In genomic region chr1:32701951-32702598, GRCh38 we compare ENCODE assay signal across 1 cellular context.
TF ChIP-seq lines count a peak whose summit lies in the region.

No MANE protein-coding gene starts in this region.

TF ChIP-seq in HEK293, 187 proteins besides CTCF, POLR2A, EP300 and RAD21 (continued from another document):
- TF ChIP-seq ZNF645 (tag by site-specific recombination; IDR thresholded peaks at IDR 0.05) (no peak), SP2 (tag by site-specific recombination; IDR thresholded peaks at IDR 0.05) (no peak), YY1 (tag by site-specific recombination; IDR thresholded peaks at IDR 0.05) (no peak), PRDM6 (tag by site-specific recombination; IDR thresholded peaks at IDR 0.05) (no peak), HIC1 (tag by site-specific recombination; IDR thresholded peaks at IDR 0.05) (0 out of 2 replicates have a peak, but pooled peaks have one; percentile 25), ZNF544 (tag by site-specific recombination; IDR thresholded peaks at IDR 0.05) (no peak), ZNF202 (tag by site-specific recombination; IDR thresholded peaks at IDR 0.05; ENCODE audit: borderline replicate concordance) (no peak), FEZF1 (tag by site-specific recombination; IDR thresholded peaks at IDR 0.05) (0 out of 2 replicates have a peak, but pooled peaks have one; percentile 21), PRDM10 (tag by site-specific recombination; IDR thresholded peaks at IDR 0.05) (peak; percentile 78), OVOL3 (tag by site-specific recombination; IDR thresholded peaks at IDR 0.05) (no peak), ZBTB7A (tag by site-specific recombination; IDR thresholded peaks at IDR 0.05; ENCODE audit: low read depth) (no peak), ZNF121 (tag by site-specific recombination; IDR thresholded peaks at IDR 0.05) (no peak), ELK4 (IDR thresholded peaks at IDR 0.05; ENCODE audit: borderline replicate concordance, low read depth, low read length) (no peak), ZNF785 (tag by site-specific recombination; IDR thresholded peaks at IDR 0.05) (no peak), PATZ1 (tag by site-specific recombination; IDR thresholded peaks at IDR 0.05) (0 out of 2 replicates have a peak, but pooled peaks have one; percentile 21), ZFP37 (tag by site-specific recombination; IDR thresholded peaks at IDR 0.05) (no peak)
